ENCODE assay signal across 1 cellular context in the genomic region with DNA sequence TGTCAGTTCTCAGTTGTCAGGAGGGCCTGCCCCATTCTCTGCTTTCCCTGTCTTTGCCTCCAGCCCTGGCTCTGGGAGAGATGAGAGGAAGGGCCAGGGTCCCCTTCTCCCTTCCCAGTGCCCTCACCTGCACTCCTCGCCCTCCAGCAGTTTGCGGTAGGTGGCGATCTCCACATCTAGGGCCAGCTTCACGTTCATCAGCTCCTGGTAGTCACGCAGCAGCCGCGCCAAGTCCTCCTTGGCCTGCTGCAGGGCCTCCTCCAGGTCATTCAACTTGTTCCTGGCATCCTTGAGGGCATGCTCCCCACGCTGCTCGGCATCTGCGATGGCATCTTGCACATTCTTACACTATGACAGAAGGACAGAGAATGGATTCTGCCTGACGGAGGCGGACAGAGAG.
TF ChIP-seq lines count a peak whose summit lies in the region.

No MANE protein-coding gene starts in this region.

TF ChIP-seq in H1, 55 proteins besides CTCF, POLR2A, EP300 and RAD21:
- no peak for TF ChIP-seq BRCA1 (IDR thresholded peaks at IDR 0.05; ENCODE audit: low read depth, low read length)
- no peak for TF ChIP-seq JUN (IDR thresholded peaks at IDR 0.05; ENCODE audit: low read depth, low read length)
- no peak for TF ChIP-seq CBX8 (IDR thresholded peaks at IDR 0.05; ENCODE audit: borderline replicate concordance, low read depth, low read length)
- TF ChIP-seq, protein P1, sequence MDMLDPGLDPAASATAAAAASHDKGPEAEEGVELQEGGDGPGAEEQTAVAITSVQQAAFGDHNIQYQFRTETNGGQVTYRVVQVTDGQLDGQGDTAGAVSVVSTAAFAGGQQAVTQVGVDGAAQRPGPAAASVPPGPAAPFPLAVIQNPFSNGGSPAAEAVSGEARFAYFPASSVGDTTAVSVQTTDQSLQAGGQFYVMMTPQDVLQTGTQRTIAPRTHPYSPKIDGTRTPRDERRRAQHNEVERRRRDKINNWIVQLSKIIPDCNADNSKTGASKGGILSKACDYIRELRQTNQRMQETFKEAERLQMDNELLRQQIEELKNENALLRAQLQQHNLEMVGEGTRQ (IDR thresholded peaks at IDR 0.05; ENCODE audit: low read length): no peak
- TF ChIP-seq TCF12 (IDR thresholded peaks at IDR 0.05; ENCODE audit: low read depth, low read length): no peak
- TF ChIP-seq, protein P2, sequence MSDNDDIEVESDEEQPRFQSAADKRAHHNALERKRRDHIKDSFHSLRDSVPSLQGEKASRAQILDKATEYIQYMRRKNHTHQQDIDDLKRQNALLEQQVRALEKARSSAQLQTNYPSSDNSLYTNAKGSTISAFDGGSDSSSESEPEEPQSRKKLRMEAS (IDR thresholded peaks at IDR 0.05): no peak
- no peak for TF ChIP-seq KDM4A (IDR thresholded peaks at IDR 0.05; ENCODE audit: low read depth, low read length, severe bottlenecking)
- no peak for TF ChIP-seq TEAD4 (IDR thresholded peaks at IDR 0.05; ENCODE audit: low read depth, low read length)
- no peak for TF ChIP-seq HDAC2 (IDR thresholded peaks at IDR 0.05; ENCODE audit: borderline replicate concordance in 1 of 2, low read depth in 2 of 2, low read length in 2 of 2)
- TF ChIP-seq, protein P3, sequence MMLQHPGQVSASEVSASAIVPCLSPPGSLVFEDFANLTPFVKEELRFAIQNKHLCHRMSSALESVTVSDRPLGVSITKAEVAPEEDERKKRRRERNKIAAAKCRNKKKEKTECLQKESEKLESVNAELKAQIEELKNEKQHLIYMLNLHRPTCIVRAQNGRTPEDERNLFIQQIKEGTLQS (IDR thresholded peaks at IDR 0.05; ENCODE audit: insufficient read depth, low read depth, low read length): no peak
- TF ChIP-seq, protein P4, sequence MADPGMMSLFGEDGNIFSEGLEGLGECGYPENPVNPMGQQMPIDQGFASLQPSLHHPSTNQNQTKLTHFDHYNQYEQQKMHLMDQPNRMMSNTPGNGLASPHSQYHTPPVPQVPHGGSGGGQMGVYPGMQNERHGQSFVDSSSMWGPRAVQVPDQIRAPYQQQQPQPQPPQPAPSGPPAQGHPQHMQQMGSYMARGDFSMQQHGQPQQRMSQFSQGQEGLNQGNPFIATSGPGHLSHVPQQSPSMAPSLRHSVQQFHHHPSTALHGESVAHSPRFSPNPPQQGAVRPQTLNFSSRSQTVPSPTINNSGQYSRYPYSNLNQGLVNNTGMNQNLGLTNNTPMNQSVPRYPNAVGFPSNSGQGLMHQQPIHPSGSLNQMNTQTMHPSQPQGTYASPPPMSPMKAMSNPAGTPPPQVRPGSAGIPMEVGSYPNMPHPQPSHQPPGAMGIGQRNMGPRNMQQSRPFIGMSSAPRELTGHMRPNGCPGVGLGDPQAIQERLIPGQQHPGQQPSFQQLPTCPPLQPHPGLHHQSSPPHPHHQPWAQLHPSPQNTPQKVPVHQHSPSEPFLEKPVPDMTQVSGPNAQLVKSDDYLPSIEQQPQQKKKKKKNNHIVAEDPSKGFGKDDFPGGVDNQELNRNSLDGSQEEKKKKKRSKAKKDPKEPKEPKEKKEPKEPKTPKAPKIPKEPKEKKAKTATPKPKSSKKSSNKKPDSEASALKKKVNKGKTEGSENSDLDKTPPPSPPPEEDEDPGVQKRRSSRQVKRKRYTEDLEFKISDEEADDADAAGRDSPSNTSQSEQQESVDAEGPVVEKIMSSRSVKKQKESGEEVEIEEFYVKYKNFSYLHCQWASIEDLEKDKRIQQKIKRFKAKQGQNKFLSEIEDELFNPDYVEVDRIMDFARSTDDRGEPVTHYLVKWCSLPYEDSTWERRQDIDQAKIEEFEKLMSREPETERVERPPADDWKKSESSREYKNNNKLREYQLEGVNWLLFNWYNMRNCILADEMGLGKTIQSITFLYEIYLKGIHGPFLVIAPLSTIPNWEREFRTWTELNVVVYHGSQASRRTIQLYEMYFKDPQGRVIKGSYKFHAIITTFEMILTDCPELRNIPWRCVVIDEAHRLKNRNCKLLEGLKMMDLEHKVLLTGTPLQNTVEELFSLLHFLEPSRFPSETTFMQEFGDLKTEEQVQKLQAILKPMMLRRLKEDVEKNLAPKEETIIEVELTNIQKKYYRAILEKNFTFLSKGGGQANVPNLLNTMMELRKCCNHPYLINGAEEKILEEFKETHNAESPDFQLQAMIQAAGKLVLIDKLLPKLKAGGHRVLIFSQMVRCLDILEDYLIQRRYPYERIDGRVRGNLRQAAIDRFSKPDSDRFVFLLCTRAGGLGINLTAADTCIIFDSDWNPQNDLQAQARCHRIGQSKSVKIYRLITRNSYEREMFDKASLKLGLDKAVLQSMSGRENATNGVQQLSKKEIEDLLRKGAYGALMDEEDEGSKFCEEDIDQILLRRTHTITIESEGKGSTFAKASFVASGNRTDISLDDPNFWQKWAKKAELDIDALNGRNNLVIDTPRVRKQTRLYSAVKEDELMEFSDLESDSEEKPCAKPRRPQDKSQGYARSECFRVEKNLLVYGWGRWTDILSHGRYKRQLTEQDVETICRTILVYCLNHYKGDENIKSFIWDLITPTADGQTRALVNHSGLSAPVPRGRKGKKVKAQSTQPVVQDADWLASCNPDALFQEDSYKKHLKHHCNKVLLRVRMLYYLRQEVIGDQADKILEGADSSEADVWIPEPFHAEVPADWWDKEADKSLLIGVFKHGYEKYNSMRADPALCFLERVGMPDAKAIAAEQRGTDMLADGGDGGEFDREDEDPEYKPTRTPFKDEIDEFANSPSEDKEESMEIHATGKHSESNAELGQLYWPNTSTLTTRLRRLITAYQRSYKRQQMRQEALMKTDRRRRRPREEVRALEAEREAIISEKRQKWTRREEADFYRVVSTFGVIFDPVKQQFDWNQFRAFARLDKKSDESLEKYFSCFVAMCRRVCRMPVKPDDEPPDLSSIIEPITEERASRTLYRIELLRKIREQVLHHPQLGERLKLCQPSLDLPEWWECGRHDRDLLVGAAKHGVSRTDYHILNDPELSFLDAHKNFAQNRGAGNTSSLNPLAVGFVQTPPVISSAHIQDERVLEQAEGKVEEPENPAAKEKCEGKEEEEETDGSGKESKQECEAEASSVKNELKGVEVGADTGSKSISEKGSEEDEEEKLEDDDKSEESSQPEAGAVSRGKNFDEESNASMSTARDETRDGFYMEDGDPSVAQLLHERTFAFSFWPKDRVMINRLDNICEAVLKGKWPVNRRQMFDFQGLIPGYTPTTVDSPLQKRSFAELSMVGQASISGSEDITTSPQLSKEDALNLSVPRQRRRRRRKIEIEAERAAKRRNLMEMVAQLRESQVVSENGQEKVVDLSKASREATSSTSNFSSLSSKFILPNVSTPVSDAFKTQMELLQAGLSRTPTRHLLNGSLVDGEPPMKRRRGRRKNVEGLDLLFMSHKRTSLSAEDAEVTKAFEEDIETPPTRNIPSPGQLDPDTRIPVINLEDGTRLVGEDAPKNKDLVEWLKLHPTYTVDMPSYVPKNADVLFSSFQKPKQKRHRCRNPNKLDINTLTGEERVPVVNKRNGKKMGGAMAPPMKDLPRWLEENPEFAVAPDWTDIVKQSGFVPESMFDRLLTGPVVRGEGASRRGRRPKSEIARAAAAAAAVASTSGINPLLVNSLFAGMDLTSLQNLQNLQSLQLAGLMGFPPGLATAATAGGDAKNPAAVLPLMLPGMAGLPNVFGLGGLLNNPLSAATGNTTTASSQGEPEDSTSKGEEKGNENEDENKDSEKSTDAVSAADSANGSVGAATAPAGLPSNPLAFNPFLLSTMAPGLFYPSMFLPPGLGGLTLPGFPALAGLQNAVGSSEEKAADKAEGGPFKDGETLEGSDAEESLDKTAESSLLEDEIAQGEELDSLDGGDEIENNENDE (IDR thresholded peaks at IDR 0.05; ENCODE audit: insufficient replicate concordance, low read length): no peak
- no peak for TF ChIP-seq CTBP2 (IDR thresholded peaks at IDR 0.05; ENCODE audit: borderline replicate concordance, insufficient read depth, insufficient read length, low read length)
- no peak for TF ChIP-seq HDAC6 (IDR thresholded peaks at IDR 0.05; ENCODE audit: low read depth, low read length)
- TF ChIP-seq SIX5 (IDR thresholded peaks at IDR 0.05; ENCODE audit: low read depth, low read length): no peak
TF ChIP-seq in H1: peak in this region for 0.
